Comparison of ENCODE assay signal across 22 cellular contexts in genomic region chr17:71409137-71409536, GRCh38.
A peak's percentile ranks its signal among the peaks of the same experiment; 100 is the strongest.
DNase-seq lines count a peak whose midpoint lies in the region; ATAC-seq, FAIRE-seq and TF ChIP-seq lines count a peak whose summit lies in the region.
"Had no signal": no experiment of that assay in that cellular context is flagged by ENCODE, and none has a peak within 500 bp of the region (broad histone marks: within the 10 kb centered on the region; RNA-seq: fewer than 3 reads in every experiment).

No MANE protein-coding gene starts in this region.

- H3K4me1 ChIP-seq in HCT116 (ENCODE audit: control insufficient read depth in 1 of 2, insufficient read depth in 2 of 2, low read length in 2 of 2): peaks cover 9 to 33% of the 10 kb centered on the region in 2 experiments; a peak in 3 of 4 replicates
- no peaks in the 10 kb centered on the region for H3K4me1 ChIP-seq in GM12878 (ENCODE audit: control insufficient read depth, insufficient read depth, low read length)
- H3K4me1 ChIP-seq: Caco-2 had no signal

- TF ChIP-seq RAD21 in HCT116 (IDR thresholded peaks at IDR 0.05; ENCODE audit: low read depth) (no peak), GM12878 (IDR thresholded peaks at IDR 0.05; ENCODE audit: insufficient read depth, low read depth, low read length) (no peak)

- no peak for TF ChIP-seq CTCF in HCT116 (IDR thresholded peaks at IDR 0.05 in 2 of 3, conservative IDR thresholded peaks at IDR 0.05 in 1 of 3; ENCODE audit: borderline replicate concordance in 1 of 3, insufficient read depth in 1 of 3, low read depth in 2 of 3, low read length in 2 of 3)
- TF ChIP-seq CTCF in GM12878 (IDR thresholded peaks at IDR 0.05 in 2 of 3, conservative IDR thresholded peaks at IDR 0.05 in 1 of 3; ENCODE audit: control insufficient read depth in 2 of 3, extremely low read depth in 1 of 3, insufficient read depth in 1 of 3, low read depth in 3 of 3, low read length in 3 of 3): no peak
- no peak for TF ChIP-seq CTCF in mesothelial cell of epicardium (IDR thresholded peaks at IDR 0.05; ENCODE audit: unreplicated experiment)
- no peak for TF ChIP-seq CTCF in dorsolateral prefrontal cortex (IDR thresholded peaks at IDR 0.05 in 54 of 56, conservative IDR thresholded peaks at IDR 0.05 in 2 of 56; ENCODE audit: low read depth in 1 of 56, partially characterized antibody in 56 of 56)

- POLR2A ChIA-PET in HCT116 (lab: Charles Lee): no interaction called here
- POLR2A ChIA-PET in GM12878 (lab: Charles Lee): no interaction called here

- RAD21 ChIA-PET in HCT116 (lab: Charles Lee; ENCODE audit: low non-redundant PET in 1 of 2, low total read pairs in 2 of 2, uncharacterized antibody in 2 of 2, unreplicated experiment in 2 of 2): interaction anchor here in 1 of 2 experiments (0.7 kb wide), 1 partner anchor 26 kb away, joined by 5 read pairs; no protein-coding TSS in a partner anchor
- RAD21 ChIA-PET in GM12878 (lab: Charles Lee; ENCODE audit: unreplicated experiment): no interaction called here

- H3K79me2 ChIP-seq in HCT116 (ENCODE audit: insufficient read depth, low read length): no peaks in the 10 kb centered on the region
- H3K79me2 ChIP-seq in GM12878 (ENCODE audit: control insufficient read depth, insufficient read depth, low read length): no peaks in the 10 kb centered on the region

- no peaks in the 10 kb centered on the region for H3K36me3 ChIP-seq in HCT116 (ENCODE audit: control insufficient read depth in 1 of 2, insufficient read depth in 2 of 2, low read length in 2 of 2)
- no peaks in the 10 kb centered on the region for H3K36me3 ChIP-seq in GM12878 (ENCODE audit: control insufficient read depth in 2 of 2, insufficient read depth in 2 of 2, low read length in 1 of 2)

- H3K27ac Mint-ChIP-seq in mesothelial cell of epicardium: peak overlapping the region; percentile 64
- H3K27ac Mint-ChIP-seq: CD4-positive, alpha-beta T cell had no signal

- TF ChIP-seq POLR2A in HCT116 (IDR thresholded peaks at IDR 0.05; ENCODE audit: borderline replicate concordance, extremely low read depth, insufficient read depth, insufficient read length): no peak
- TF ChIP-seq POLR2A in GM12878 (IDR thresholded peaks at IDR 0.05; ENCODE audit: low read depth, low read length): no peak

- H3K36me3 Mint-ChIP-seq in mesothelial cell of epicardium: no peaks in the 10 kb centered on the region

- H2AFZ ChIP-seq in HCT116 (ENCODE audit: low read depth, low read length, poor library complexity, severe bottlenecking): peak overlapping the region; percentile 53
- no peak overlapping the region for H2AFZ ChIP-seq in GM12878 (ENCODE audit: control insufficient read depth, low read depth, low read length)
- H2AFZ ChIP-seq: PC-9 had no signal

- H3K9me2 ChIP-seq in HCT116 (ENCODE audit: insufficient read depth): no peaks in the 10 kb centered on the region

- no peak for ATAC-seq in HCT116
- ATAC-seq in GM12878: peak; percentile 27; the same call in 2 of the 3 replicates
- ATAC-seq in HG02870 (IDR thresholded peaks at IDR 0.05; ENCODE audit: unreplicated experiment): no peak
- ATAC-seq in GM21360 (IDR thresholded peaks at IDR 0.05; ENCODE audit: unreplicated experiment): no peak

- no peak overlapping the region for H3K4me2 ChIP-seq in HCT116 (ENCODE audit: low read length)
- no peak overlapping the region for H3K4me2 ChIP-seq in GM12878 (ENCODE audit: control insufficient read depth, insufficient read depth)
- H3K4me2 ChIP-seq: KMS-11, PC-9 had no signal

- H3K4me3 ChIP-seq in HCT116 (replicated peaks in 1 of 2; ENCODE audit: low read depth in 1 of 2, low read length in 2 of 2) (no peak overlapping the region), GM12878 (no peak overlapping the region), dorsolateral prefrontal cortex (no peak overlapping the region)
- H3K4me3 ChIP-seq: MG63, PC-9 had no signal

- no peak overlapping the region for H3K4me3 Mint-ChIP-seq in mesothelial cell of epicardium
- H3K4me3 Mint-ChIP-seq: CD4-positive, alpha-beta T cell had no signal

- peaks cover 8% of the 10 kb centered on the region for H3K4me1 Mint-ChIP-seq in mesothelial cell of epicardium

- no peaks in the 10 kb centered on the region for H3K9me3 ChIP-seq in HCT116 (ENCODE audit: control insufficient read depth in 1 of 2, insufficient read depth in 1 of 2, low read depth in 1 of 2, low read length in 2 of 2)
- no peaks in the 10 kb centered on the region for H3K9me3 ChIP-seq in GM12878 (replicated peaks; ENCODE audit: control insufficient read depth, insufficient read depth, low read length)
- H3K9me3 ChIP-seq: Caco-2 had no signal

- H3K9ac ChIP-seq in HCT116 (ENCODE audit: low read length): no peak overlapping the region
- no peak overlapping the region for H3K9ac ChIP-seq in GM12878 (ENCODE audit: control insufficient read depth, insufficient read depth, low read length)
- H3K9ac ChIP-seq: KMS-11 had no signal

- WGBS in GM12878 (ENCODE audit: insufficient coverage, insufficient replicate concordance, low lambda C conversion rate, missing lambda C conversion rate): no CpG with 5 or more reads among the region's 1 CpG

- no peak for FAIRE-seq in GM12878 (lab: Jason Lieb, UNC)
- FAIRE-seq: GM12891, GM19239 had no signal

- peak; percentile 34 for DNase-seq in A172 (ENCODE audit: low spot score)
- DNase-seq in HCT116 (ENCODE audit: low read depth, low spot score): no peak
- DNase-seq in GM12878 (ENCODE audit: low read depth, low spot score): no peak
- DNase-seq in mesothelial cell of epicardium (ENCODE audit: low spot score in 2 of 2, unreplicated experiment in 2 of 2): no peak
- no peak for DNase-seq in dorsolateral prefrontal cortex
- no peak for DNase-seq in NCI-H748 (lab: John Stamatoyannopoulos, UW; ENCODE audit: unreplicated experiment)
- DNase-seq: 8988T; Caco-2; CD4-positive, alpha-beta T cell; GOT3; NCI-H1048; NCI-H1436; NCI-H2029; NCI-H345; NCI-H524 treated with DMSO at 0.1 percent for 48 hours had no signal

- intact Hi-C loops in HCT116 (cut with micrococcal nuclease) (no loop called here), GM12878 (cut with micrococcal nuclease; ENCODE audit: unreplicated experiment) (no loop called here), dorsolateral prefrontal cortex (cut with DNase I) (no loop called here)

- BruUV-seq in HCT116 (replicated peaks; lab: Mats Ljungman, UMichigan): no TSS peak
- no TSS peak for BruUV-seq in GM12878 (replicated peaks; lab: Mats Ljungman, UMichigan)

- H3K27ac ChIP-seq in HCT116 (ENCODE audit: low read depth, low read length): no peak overlapping the region
- H3K27ac ChIP-seq in GM12878 (ENCODE audit: control insufficient read depth, insufficient read depth): no peak overlapping the region
- H3K27ac ChIP-seq in dorsolateral prefrontal cortex: no peak overlapping the region
- H3K27ac ChIP-seq: KMS-11 had no signal

- in situ Hi-C loops in GM12878 (cut with MboI): no loop called here

- H4K20me1 ChIP-seq in HCT116 (ENCODE audit: insufficient read depth): no peaks in the 10 kb centered on the region
- H4K20me1 ChIP-seq in GM12878 (ENCODE audit: control insufficient read depth, insufficient read depth): no peaks in the 10 kb centered on the region

- H3K27me3 Mint-ChIP-seq in mesothelial cell of epicardium (ENCODE audit: low read depth): no peaks in the 10 kb centered on the region
- H3K27me3 Mint-ChIP-seq: CD4-positive, alpha-beta T cell had no signal

- H3K9me3 Mint-ChIP-seq in mesothelial cell of epicardium: peaks cover 3% of the 10 kb centered on the region
- H3K9me3 Mint-ChIP-seq: CD4-positive, alpha-beta T cell had no signal

- CTCF ChIA-PET in HCT116 (lab: Charles Lee) (interaction anchor here (1.1 kb wide), 1 partner anchor 10 kb away, joined by 4 read pairs; no protein-coding TSS in a partner anchor), GM12878 (lab: Yijun Ruan, JAX) (no interaction called here)

- SMC1A ChIA-PET in GM12878 (lab: Charles Lee; ENCODE audit: uncharacterized antibody, unreplicated experiment): no interaction called here

- H3K27me3 ChIP-seq in HCT116 (ENCODE audit: insufficient read depth, low read length) (no peaks in the 10 kb centered on the region), GM12878 (replicated peaks in 1 of 2; ENCODE audit: control insufficient read depth in 2 of 2, insufficient read depth in 2 of 2, low read length in 1 of 2) (no peaks in the 10 kb centered on the region), dorsolateral prefrontal cortex (no peaks in the 10 kb centered on the region)
- H3K27me3 ChIP-seq: MG63 had no signal

- no peak for TF ChIP-seq EP300 in GM12878 (IDR thresholded peaks at IDR 0.05; ENCODE audit: borderline replicate concordance in 1 of 2, control insufficient read depth in 1 of 2, low read depth in 2 of 2, low read length in 2 of 2)

TF ChIP-seq in HCT116, 20 proteins besides CTCF, POLR2A, EP300 and RAD21 (continues in another document):
- TF ChIP-seq ZNF274 (IDR thresholded peaks at IDR 0.05; ENCODE audit: low read depth, low read length) (no peak), YY1 (IDR thresholded peaks at IDR 0.05; ENCODE audit: extremely low read depth, insufficient replicate concordance, low read depth, low read length) (no peak), ELF1 (IDR thresholded peaks at IDR 0.05; ENCODE audit: borderline replicate concordance, low read depth) (no peak), MAX (IDR thresholded peaks at IDR 0.05) (no peak), EGR1 (IDR thresholded peaks at IDR 0.05; ENCODE audit: low read depth) (no peak), ZFX (IDR thresholded peaks at IDR 0.05) (no peak)

TF ChIP-seq in GM12878, 131 proteins besides CTCF, POLR2A, EP300 and RAD21:
- no peak for TF ChIP-seq CHD2 (IDR thresholded peaks at IDR 0.05; ENCODE audit: borderline replicate concordance, low read depth, low read length)
- TF ChIP-seq IKZF2 (IDR thresholded peaks at IDR 0.05): no peak
- TF ChIP-seq PML (IDR thresholded peaks at IDR 0.05; ENCODE audit: low read length): no peak
- TF ChIP-seq GABPA (IDR thresholded peaks at IDR 0.05; ENCODE audit: low read depth): no peak
